1 cellular context compared by ENCODE assay signal in genomic region chr7:66654275-66655112, GRCh38.
TF ChIP-seq lines count a peak whose summit lies in the region.

No MANE protein-coding gene starts in this region.

TF ChIP-seq in K562, 482 proteins besides CTCF, POLR2A, EP300 and RAD21 (continued from another document):
- TF ChIP-seq HNRNPK (IDR thresholded peaks at IDR 0.05; ENCODE audit: low read depth, low read length, poor library complexity, severe bottlenecking) (peak; percentile 40), XRCC5 (IDR thresholded peaks at IDR 0.05; ENCODE audit: low read depth, low read length) (peak; percentile 65), DLX4 (CRISPR knock-in tag; IDR thresholded peaks at IDR 0.05) (no peak), TBL1XR1 (IDR thresholded peaks at IDR 0.05; ENCODE audit: low read length in 2 of 2) (no peak), RNF2 (IDR thresholded peaks at IDR 0.05) (peak; percentile 95), ZNF316 (IDR thresholded peaks at IDR 0.05) (no peak), CBX1 (IDR thresholded peaks at IDR 0.05; ENCODE audit: low read depth) (peak; percentile 75; the same call in 1 of the 2 replicates), ZNF551 (CRISPR knock-in tag; IDR thresholded peaks at IDR 0.05) (no peak), ZNF511 (CRISPR knock-in tag; IDR thresholded peaks at IDR 0.05) (peak; percentile 90), ARID2 (IDR thresholded peaks at IDR 0.05) (no peak), HMBOX1 (IDR thresholded peaks at IDR 0.05) (no peak), ZBTB11 (CRISPR knock-in tag; IDR thresholded peaks at IDR 0.05) (peak in 2 of 3 experiments; percentile 67 to 97; a peak in 3 of 6 replicates), RBM14 (IDR thresholded peaks at IDR 0.05; ENCODE audit: borderline replicate concordance, insufficient read depth, low read depth, low read length) (no peak), U2AF1 (optimal IDR thresholded peaks at IDR 0.05; ENCODE audit: low read depth, low read length) (peak; percentile 66), MYC (IDR thresholded peaks at IDR 0.05; ENCODE audit: low read depth, low read length) (peak; percentile 91), MYC (CRISPR knock-in tag; IDR thresholded peaks at IDR 0.05; ENCODE audit: borderline replicate concordance, low read depth) (no peak), EWSR1 (IDR thresholded peaks at IDR 0.05; ENCODE audit: borderline replicate concordance, low read depth, partially characterized antibody) (no peak), ADNP (tag; IDR thresholded peaks at IDR 0.05) (no peak), PBX2 (CRISPR knock-in tag; IDR thresholded peaks at IDR 0.05; ENCODE audit: low read depth) (no peak), PBX2 (tag; conservative IDR thresholded peaks at IDR 0.05; ENCODE audit: low read depth) (no peak), ESRRB (CRISPR knock-in tag; IDR thresholded peaks at IDR 0.05; ENCODE audit: borderline replicate concordance) (no peak), CREB5 (CRISPR knock-in tag; IDR thresholded peaks at IDR 0.05) (no peak), NCOA2 (IDR thresholded peaks at IDR 0.05; ENCODE audit: partially characterized antibody in 2 of 2) (no peak), ZSCAN32 (CRISPR knock-in tag; IDR thresholded peaks at IDR 0.05) (no peak; the same call in 1 of the 2 replicates), THRB (CRISPR knock-in tag; conservative IDR thresholded peaks at IDR 0.05) (no peak), LARP7 (IDR thresholded peaks at IDR 0.05) (no peak), E2F6 (IDR thresholded peaks at IDR 0.05; ENCODE audit: borderline replicate concordance in 1 of 2, extremely low read depth in 1 of 2, insufficient read depth in 1 of 2, insufficient read length in 1 of 2, low read depth in 1 of 2, low read length in 1 of 2, poor library complexity in 1 of 2, severe bottlenecking in 1 of 2) (peak; percentile 99), JUN (IDR thresholded peaks at IDR 0.05; ENCODE audit: borderline replicate concordance, low read depth, low read length) (peak; percentile 72; the same call in 1 of the 2 replicates), JUN (CRISPR knock-in tag; IDR thresholded peaks at IDR 0.05; ENCODE audit: borderline replicate concordance) (peak; percentile 64; the same call in 1 of the 2 replicates), SUPT5H (IDR thresholded peaks at IDR 0.05) (peak; percentile 94), TEAD1 (CRISPR knock-in tag; IDR thresholded peaks at IDR 0.05) (peak; percentile 5 to 96; a peak in 2 of 4 replicates), ZNF143 (CRISPR knock-in tag; IDR thresholded peaks at IDR 0.05) (0 out of 2 replicates have a peak, but pooled peaks have one; percentile 10), HEY1 (CRISPR knock-in tag; IDR thresholded peaks at IDR 0.05; ENCODE audit: borderline replicate concordance) (0 out of 2 replicates have a peak, but pooled peaks have one; percentile 34), ZBTB49 (CRISPR knock-in tag; IDR thresholded peaks at IDR 0.05; ENCODE audit: borderline replicate concordance) (no peak), NFYB (IDR thresholded peaks at IDR 0.05; ENCODE audit: extremely low read depth, insufficient read length) (no peak), HMGN3 (IDR thresholded peaks at IDR 0.05; ENCODE audit: borderline replicate concordance, extremely low read depth, insufficient read length, low read depth, low read length) (peak; percentile 85), ZNF165 (CRISPR knock-in tag; IDR thresholded peaks at IDR 0.05; ENCODE audit: borderline replicate concordance) (no peak), CEBPZ (IDR thresholded peaks at IDR 0.05; ENCODE audit: borderline replicate concordance, low read depth, low read length) (no peak), NFXL1 (CRISPR knock-in tag; IDR thresholded peaks at IDR 0.05) (no peak), ZC3H11A (IDR thresholded peaks at IDR 0.05; ENCODE audit: low read depth, low read length) (no peak), PHF8 (IDR thresholded peaks at IDR 0.05; ENCODE audit: borderline replicate concordance, low read length) (peak; percentile 92)
